ENCODE assay signal across 20 cellular contexts in genomic region chr3:193746832-193747231, GRCh38.
DNase-seq lines count a peak whose midpoint lies in the region; ATAC-seq, FAIRE-seq and TF ChIP-seq lines count a peak whose summit lies in the region.
"Had no signal": no experiment of that assay in that cellular context is flagged by ENCODE, and none has a peak within 500 bp of the region (broad histone marks: within the 10 kb centered on the region; RNA-seq: fewer than 3 reads in every experiment).

No MANE protein-coding gene starts in this region.

- no peak for TF ChIP-seq CTCF in SK-N-SH (IDR thresholded peaks at IDR 0.05)
- no peak for TF ChIP-seq CTCF in K562 (IDR thresholded peaks at IDR 0.05 in 2 of 3, conservative IDR thresholded peaks at IDR 0.05 in 1 of 3; ENCODE audit: insufficient read depth in 2 of 3, low read depth in 1 of 3, low read length in 3 of 3)
- TF ChIP-seq CTCF in lower leg skin (IDR thresholded peaks at IDR 0.05): no peak

- in situ Hi-C loops in K562 (cut with MboI): no loop called here

- H3K4me1 ChIP-seq in SK-N-SH (ENCODE audit: control insufficient read depth in 1 of 2, insufficient read depth in 2 of 2, low read depth in 1 of 2, low read length in 1 of 2) (peaks cover 0 to 23% of the 10 kb centered on the region in 2 experiments; a peak in 3 of 4 replicates), K562 (replicated peaks in 1 of 2; ENCODE audit: control insufficient read depth in 2 of 2, insufficient read depth in 2 of 2, low read length in 2 of 2) (peaks cover 6 to 18% of the 10 kb centered on the region in 2 experiments; a peak in 4 of 5 replicates)
- H3K4me1 ChIP-seq: BLaER1 had no signal

- FAIRE-seq in K562 (lab: Jason Lieb, UNC): peak; percentile 46
- FAIRE-seq: A549, D721Med, G401.6, GM12891, GM19239 had no signal

- CTCF ChIA-PET in SK-N-SH (lab: Yijun Ruan, JAX): interaction anchor here (0.9 to 2.7 kb wide), 3 partner anchors 17 to 391 kb away, joined by 4 to 13 read pairs (median 4); no protein-coding TSS in a partner anchor
- CTCF ChIA-PET in K562 (lab: Yijun Ruan, JAX; ENCODE audit: low intra/inter-chr PET ratio): no interaction called here

- H3K4me2 ChIP-seq in SK-N-SH (no peak overlapping the region), K562 (ENCODE audit: insufficient read depth, low read length) (no peak overlapping the region)
- H3K4me2 ChIP-seq: A549, BLaER1 had no signal

- DNase-seq in SK-N-SH (peak; percentile 36), K562 (ENCODE audit: extremely low read depth in 1 of 4, low spot score in 3 of 4) (no peak), lower leg skin (ENCODE audit: low spot score in 2 of 2) (no peak), anterior cingulate cortex (lab: John Stamatoyannopoulos, UW) (no peak)
- DNase-seq: AML-193; C1 segment of cervical spinal cord; CD4-positive, alpha-beta memory T cell; CD4-positive, CD25-positive, alpha-beta regulatory T cell; CD8-positive, alpha-beta memory T cell; COR-L47; DMS79 treated with DMSO at 0.1 percent for 48 hours; GF-D8 had no signal

- H3K27ac ChIP-seq in SK-N-SH (ENCODE audit: low read depth in 2 of 2, low read length in 1 of 2) (peak overlapping the region in 1 of 2 experiments; percentile 7; a peak in 1 of 4 replicates), K562 (ENCODE audit: extremely low read depth, low read depth, low read length) (no peak overlapping the region)
- H3K27ac ChIP-seq: 22Rv1, A549, BLaER1 had no signal

- H2AFZ ChIP-seq in SK-N-SH (ENCODE audit: low read depth) (no peak overlapping the region), K562 (ENCODE audit: low read depth, low read length) (no peak overlapping the region)

- POLR2A ChIA-PET in SK-N-SH (lab: Yijun Ruan, JAX): no interaction called here
- POLR2A ChIA-PET in K562 (lab: Yijun Ruan, JAX): no interaction called here

- H3K27me3 ChIP-seq in SK-N-SH (ENCODE audit: insufficient read depth) (no peaks in the 10 kb centered on the region), K562 (ENCODE audit: control insufficient read depth in 2 of 2, insufficient read depth in 2 of 2, low read length in 2 of 2) (no peaks in the 10 kb centered on the region)
- H3K27me3 ChIP-seq: BLaER1 had no signal

- WGBS in SK-N-SH (ENCODE audit: low lambda C conversion rate): 67% methylated on average over 5 of the region's 5 CpGs
- 79% methylated on average over 5 of the region's 5 CpGs for WGBS in K562 (ENCODE audit: insufficient coverage, low coverage, missing lambda C conversion rate)
- WGBS in lower leg skin, 2 donors: 95 to 98% methylated on average over 5 of the region's 5 CpGs

- no peaks in the 10 kb centered on the region for H3F3A ChIP-seq in SK-N-SH (replicated peaks; ENCODE audit: insufficient read depth)

- no peak for TF ChIP-seq RAD21 in SK-N-SH (IDR thresholded peaks at IDR 0.05; ENCODE audit: low read length)
- no peak for TF ChIP-seq RAD21 in K562 (CRISPR knock-in tag; conservative IDR thresholded peaks at IDR 0.05 in 1 of 2, IDR thresholded peaks at IDR 0.05 in 1 of 2)

- H3K4me3 ChIP-seq in SK-N-SH (ENCODE audit: low read depth in 2 of 2, low read length in 1 of 2) (no peak overlapping the region), K562 (no peak overlapping the region), lower leg skin (ENCODE audit: low read depth, poor library complexity, severe bottlenecking) (no peak overlapping the region)
- H3K4me3 ChIP-seq: A549, BLaER1 had no signal

- no peaks in the 10 kb centered on the region for H3K9me2 ChIP-seq in SK-N-SH

- ATAC-seq in SK-N-SH treated with all-trans-retinoic acid at 6 μM for 48 hours (no peak), K562 (no peak)
- ATAC-seq: A549 had no signal

- TF ChIP-seq EP300 in SK-N-SH (IDR thresholded peaks at IDR 0.05; ENCODE audit: borderline replicate concordance in 1 of 2, low read depth in 1 of 2, low read length in 1 of 2) (peak in 1 of 2 experiments; percentile 75; a peak in 2 of 4 replicates), K562 (IDR thresholded peaks at IDR 0.05; ENCODE audit: low read length) (no peak)

- H3K9ac ChIP-seq in SK-N-SH (no peak overlapping the region), K562 (ENCODE audit: insufficient read depth in 1 of 2, low read depth in 2 of 2, low read length in 2 of 2) (no peak overlapping the region)
- H3K9ac ChIP-seq: BLaER1 had no signal

- H3K9me1 ChIP-seq in K562 (ENCODE audit: control insufficient read depth, insufficient read depth, low read length): no peaks in the 10 kb centered on the region

- H3K79me2 ChIP-seq in SK-N-SH (ENCODE audit: insufficient read depth) (no peaks in the 10 kb centered on the region), K562 (ENCODE audit: control insufficient read depth, insufficient read depth, low read length) (no peaks in the 10 kb centered on the region)

- no TSS peak for BruUV-seq in K562 (replicated peaks; lab: Mats Ljungman, UMichigan)

- intact Hi-C loops in K562 (cut with micrococcal nuclease): loop anchor here (10.0 kb wide), 1 partner anchor 82 kb away; no protein-coding TSS in a partner anchor
- intact Hi-C loops in lower leg skin (cut with DNase I; ENCODE audit: low total_unique reads): no loop called here

- no peaks in the 10 kb centered on the region for H3K36me3 ChIP-seq in SK-N-SH (replicated peaks in 1 of 2; ENCODE audit: control insufficient read depth in 1 of 2, insufficient read depth in 2 of 2, low read length in 1 of 2)
- H3K36me3 ChIP-seq in K562 (ENCODE audit: control insufficient read depth, insufficient read depth, low read length): no peaks in the 10 kb centered on the region
- H3K36me3 ChIP-seq: BLaER1 had no signal

- H3K9me3 ChIP-seq in SK-N-SH (peaks cover 8% of the 10 kb centered on the region; the same call in 1 of the 2 replicates), K562 (replicated peaks; ENCODE audit: control insufficient read depth, insufficient read depth, low read depth, low read length) (no peaks in the 10 kb centered on the region)
- H3K9me3 ChIP-seq: A549, BLaER1 had no signal

- H4K20me1 ChIP-seq in SK-N-SH (ENCODE audit: insufficient read depth) (no peaks in the 10 kb centered on the region), K562 (replicated peaks; ENCODE audit: control insufficient read depth, insufficient read depth, low read length) (no peaks in the 10 kb centered on the region)
- H4K20me1 ChIP-seq: BLaER1 had no signal

- no peak for TF ChIP-seq POLR2A in K562 (conservative IDR thresholded peaks at IDR 0.05)
- TF ChIP-seq POLR2A in lower leg skin (IDR thresholded peaks at IDR 0.05): no peak

TF ChIP-seq in SK-N-SH, 30 proteins besides CTCF, POLR2A, EP300 and RAD21:
- TF ChIP-seq RCOR1 (IDR thresholded peaks at IDR 0.05; ENCODE audit: low read length) (peak; percentile 50; the same call in 1 of the 2 replicates), TCF12 (IDR thresholded peaks at IDR 0.05) (0 out of 2 replicates have a peak, but pooled peaks have one; percentile 6), RFX5 (IDR thresholded peaks at IDR 0.05; ENCODE audit: low read length) (no peak)

TF ChIP-seq in SK-N-SH treated with all-trans-retinoic acid at 6 μM for 48 hours, 23 proteins besides CTCF, POLR2A, EP300 and RAD21:
- TF ChIP-seq ZNF8 (CRISPR knock-in tag; IDR thresholded peaks at IDR 0.05) (no peak), ZNF565 (CRISPR knock-in tag; conservative IDR thresholded peaks at IDR 0.05; ENCODE audit: low read depth) (no peak)
- TF ChIP-seq, protein P1, sequence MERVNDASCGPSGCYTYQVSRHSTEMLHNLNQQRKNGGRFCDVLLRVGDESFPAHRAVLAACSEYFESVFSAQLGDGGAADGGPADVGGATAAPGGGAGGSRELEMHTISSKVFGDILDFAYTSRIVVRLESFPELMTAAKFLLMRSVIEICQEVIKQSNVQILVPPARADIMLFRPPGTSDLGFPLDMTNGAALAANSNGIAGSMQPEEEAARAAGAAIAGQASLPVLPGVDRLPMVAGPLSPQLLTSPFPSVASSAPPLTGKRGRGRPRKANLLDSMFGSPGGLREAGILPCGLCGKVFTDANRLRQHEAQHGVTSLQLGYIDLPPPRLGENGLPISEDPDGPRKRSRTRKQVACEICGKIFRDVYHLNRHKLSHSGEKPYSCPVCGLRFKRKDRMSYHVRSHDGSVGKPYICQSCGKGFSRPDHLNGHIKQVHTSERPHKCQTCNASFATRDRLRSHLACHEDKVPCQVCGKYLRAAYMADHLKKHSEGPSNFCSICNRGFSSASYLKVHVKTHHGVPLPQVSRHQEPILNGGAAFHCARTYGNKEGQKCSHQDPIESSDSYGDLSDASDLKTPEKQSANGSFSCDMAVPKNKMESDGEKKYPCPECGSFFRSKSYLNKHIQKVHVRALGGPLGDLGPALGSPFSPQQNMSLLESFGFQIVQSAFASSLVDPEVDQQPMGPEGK (CRISPR knock-in tag; IDR thresholded peaks at IDR 0.05; ENCODE audit: borderline replicate concordance): no peak

TF ChIP-seq in K562, 482 proteins besides CTCF, POLR2A, EP300 and RAD21:
- TF ChIP-seq NCOA1 (IDR thresholded peaks at IDR 0.05; ENCODE audit: low read depth) (no peak), POLR3A (IDR thresholded peaks at IDR 0.05; ENCODE audit: borderline replicate concordance, extremely low read depth, insufficient read depth, insufficient read length) (no peak), ZSCAN29 (IDR thresholded peaks at IDR 0.05) (no peak), CBFA2T3 (IDR thresholded peaks at IDR 0.05) (no peak), HIVEP1 (CRISPR knock-in tag; IDR thresholded peaks at IDR 0.05) (no peak), HNRNPK (IDR thresholded peaks at IDR 0.05; ENCODE audit: low read depth, low read length, poor library complexity, severe bottlenecking) (no peak), ZNF76 (CRISPR knock-in tag; IDR thresholded peaks at IDR 0.05; ENCODE audit: borderline replicate concordance) (no peak)

Comparison
In these comparisons a context has a peak if more than half of its experiments do, and no peak if none do; other contexts are left out.
1. Of the 27 proteins assayed by ChIP-seq in both K562 and SK-N-SH: peak only in K562: none; only in SK-N-SH: RCOR1; in both: none; in neither: 25; mixed calls (peak in some experiments, not most) for 1.